In the genomic region with DNA sequence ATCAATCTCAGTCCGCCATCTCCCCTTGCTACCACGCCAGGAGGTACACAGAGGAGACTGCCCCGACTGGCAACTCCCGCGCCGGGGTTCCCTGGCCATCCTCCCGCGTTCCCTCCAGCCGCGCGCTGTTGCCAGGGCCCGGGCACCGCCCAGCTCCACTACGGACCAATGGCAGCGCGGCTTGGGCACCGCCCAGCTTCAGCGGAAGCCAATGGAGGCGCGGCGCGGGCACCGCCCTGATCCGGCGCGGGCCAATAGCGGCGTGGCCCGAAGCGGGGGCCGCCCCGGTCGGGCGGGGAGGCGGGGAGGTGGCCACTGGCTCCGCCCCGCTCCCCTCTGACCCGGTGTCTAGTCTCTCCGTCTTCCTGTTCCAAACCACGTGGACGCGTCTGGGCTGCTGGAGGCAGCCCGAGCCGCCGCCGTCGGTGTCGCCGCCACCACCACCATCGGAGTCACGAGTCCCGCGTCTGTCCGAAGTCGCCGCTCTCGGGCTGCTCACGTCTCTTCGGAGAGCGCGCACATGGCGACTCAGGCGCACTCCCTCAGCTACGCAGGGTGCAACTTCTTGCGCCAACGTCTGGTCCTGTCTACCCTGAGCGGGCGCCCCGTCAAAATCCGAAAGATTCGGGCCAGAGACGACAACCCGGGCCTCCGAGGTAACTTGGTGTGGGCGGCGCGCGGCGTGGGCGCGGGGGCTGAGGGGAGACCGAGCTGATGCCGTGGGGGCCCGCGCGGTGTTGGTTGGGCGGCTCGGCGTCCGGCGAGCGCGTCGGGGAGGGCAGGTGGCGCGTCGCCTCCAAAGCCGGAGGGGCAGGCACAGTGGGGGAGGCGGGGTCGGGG, we compare ENCODE assay signal across 1 cellular context.
A peak's percentile ranks its signal among the peaks of the same experiment; 100 is the strongest.
TF ChIP-seq lines count a peak whose summit lies in the region.

A gene with protein sequence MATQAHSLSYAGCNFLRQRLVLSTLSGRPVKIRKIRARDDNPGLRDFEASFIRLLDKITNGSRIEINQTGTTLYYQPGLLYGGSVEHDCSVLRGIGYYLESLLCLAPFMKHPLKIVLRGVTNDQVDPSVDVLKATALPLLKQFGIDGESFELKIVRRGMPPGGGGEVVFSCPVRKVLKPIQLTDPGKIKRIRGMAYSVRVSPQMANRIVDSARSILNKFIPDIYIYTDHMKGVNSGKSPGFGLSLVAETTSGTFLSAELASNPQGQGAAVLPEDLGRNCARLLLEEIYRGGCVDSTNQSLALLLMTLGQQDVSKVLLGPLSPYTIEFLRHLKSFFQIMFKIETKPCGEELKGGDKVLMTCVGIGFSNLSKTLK (plus strand): TSS at position 373 of the 840 bp plus-strand sequence. CDS start 148 bp downstream, at position 521.

TF ChIP-seq in GM12878, 131 proteins besides CTCF, POLR2A, EP300 and RAD21 (continued from another document and continues in another):
- TF ChIP-seq, protein P1, sequence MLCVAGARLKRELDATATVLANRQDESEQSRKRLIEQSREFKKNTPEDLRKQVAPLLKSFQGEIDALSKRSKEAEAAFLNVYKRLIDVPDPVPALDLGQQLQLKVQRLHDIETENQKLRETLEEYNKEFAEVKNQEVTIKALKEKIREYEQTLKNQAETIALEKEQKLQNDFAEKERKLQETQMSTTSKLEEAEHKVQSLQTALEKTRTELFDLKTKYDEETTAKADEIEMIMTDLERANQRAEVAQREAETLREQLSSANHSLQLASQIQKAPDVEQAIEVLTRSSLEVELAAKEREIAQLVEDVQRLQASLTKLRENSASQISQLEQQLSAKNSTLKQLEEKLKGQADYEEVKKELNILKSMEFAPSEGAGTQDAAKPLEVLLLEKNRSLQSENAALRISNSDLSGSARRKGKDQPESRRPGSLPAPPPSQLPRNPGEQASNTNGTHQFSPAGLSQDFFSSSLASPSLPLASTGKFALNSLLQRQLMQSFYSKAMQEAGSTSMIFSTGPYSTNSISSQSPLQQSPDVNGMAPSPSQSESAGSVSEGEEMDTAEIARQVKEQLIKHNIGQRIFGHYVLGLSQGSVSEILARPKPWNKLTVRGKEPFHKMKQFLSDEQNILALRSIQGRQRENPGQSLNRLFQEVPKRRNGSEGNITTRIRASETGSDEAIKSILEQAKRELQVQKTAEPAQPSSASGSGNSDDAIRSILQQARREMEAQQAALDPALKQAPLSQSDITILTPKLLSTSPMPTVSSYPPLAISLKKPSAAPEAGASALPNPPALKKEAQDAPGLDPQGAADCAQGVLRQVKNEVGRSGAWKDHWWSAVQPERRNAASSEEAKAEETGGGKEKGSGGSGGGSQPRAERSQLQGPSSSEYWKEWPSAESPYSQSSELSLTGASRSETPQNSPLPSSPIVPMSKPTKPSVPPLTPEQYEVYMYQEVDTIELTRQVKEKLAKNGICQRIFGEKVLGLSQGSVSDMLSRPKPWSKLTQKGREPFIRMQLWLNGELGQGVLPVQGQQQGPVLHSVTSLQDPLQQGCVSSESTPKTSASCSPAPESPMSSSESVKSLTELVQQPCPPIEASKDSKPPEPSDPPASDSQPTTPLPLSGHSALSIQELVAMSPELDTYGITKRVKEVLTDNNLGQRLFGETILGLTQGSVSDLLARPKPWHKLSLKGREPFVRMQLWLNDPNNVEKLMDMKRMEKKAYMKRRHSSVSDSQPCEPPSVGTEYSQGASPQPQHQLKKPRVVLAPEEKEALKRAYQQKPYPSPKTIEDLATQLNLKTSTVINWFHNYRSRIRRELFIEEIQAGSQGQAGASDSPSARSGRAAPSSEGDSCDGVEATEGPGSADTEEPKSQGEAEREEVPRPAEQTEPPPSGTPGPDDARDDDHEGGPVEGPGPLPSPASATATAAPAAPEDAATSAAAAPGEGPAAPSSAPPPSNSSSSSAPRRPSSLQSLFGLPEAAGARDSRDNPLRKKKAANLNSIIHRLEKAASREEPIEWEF (IDR thresholded peaks at IDR 0.05; ENCODE audit: insufficient replicate concordance, low read depth, low read length), result no peak
- TF ChIP-seq IRF4 (IDR thresholded peaks at IDR 0.05; ENCODE audit: low read depth, low read length), result no peak
- TF ChIP-seq, protein P2, sequence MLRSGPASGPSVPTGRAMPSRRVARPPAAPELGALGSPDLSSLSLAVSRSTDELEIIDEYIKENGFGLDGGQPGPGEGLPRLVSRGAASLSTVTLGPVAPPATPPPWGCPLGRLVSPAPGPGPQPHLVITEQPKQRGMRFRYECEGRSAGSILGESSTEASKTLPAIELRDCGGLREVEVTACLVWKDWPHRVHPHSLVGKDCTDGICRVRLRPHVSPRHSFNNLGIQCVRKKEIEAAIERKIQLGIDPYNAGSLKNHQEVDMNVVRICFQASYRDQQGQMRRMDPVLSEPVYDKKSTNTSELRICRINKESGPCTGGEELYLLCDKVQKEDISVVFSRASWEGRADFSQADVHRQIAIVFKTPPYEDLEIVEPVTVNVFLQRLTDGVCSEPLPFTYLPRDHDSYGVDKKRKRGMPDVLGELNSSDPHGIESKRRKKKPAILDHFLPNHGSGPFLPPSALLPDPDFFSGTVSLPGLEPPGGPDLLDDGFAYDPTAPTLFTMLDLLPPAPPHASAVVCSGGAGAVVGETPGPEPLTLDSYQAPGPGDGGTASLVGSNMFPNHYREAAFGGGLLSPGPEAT (IDR thresholded peaks at IDR 0.05; ENCODE audit: low read depth), result no peak
- TF ChIP-seq CREB1 (IDR thresholded peaks at IDR 0.05; ENCODE audit: low read depth), result peak; percentile 56; the same call in 1 of the 2 replicates
- TF ChIP-seq, protein P3, sequence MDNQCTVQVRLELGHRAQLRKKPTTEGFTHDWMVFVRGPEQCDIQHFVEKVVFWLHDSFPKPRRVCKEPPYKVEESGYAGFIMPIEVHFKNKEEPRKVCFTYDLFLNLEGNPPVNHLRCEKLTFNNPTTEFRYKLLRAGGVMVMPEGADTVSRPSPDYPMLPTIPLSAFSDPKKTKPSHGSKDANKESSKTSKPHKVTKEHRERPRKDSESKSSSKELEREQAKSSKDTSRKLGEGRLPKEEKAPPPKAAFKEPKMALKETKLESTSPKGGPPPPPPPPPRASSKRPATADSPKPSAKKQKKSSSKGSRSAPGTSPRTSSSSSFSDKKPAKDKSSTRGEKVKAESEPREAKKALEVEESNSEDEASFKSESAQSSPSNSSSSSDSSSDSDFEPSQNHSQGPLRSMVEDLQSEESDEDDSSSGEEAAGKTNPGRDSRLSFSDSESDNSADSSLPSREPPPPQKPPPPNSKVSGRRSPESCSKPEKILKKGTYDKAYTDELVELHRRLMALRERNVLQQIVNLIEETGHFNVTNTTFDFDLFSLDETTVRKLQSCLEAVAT (IDR thresholded peaks at IDR 0.05), result no peak
- no peak for TF ChIP-seq CBX5 (IDR thresholded peaks at IDR 0.05; ENCODE audit: low read depth)
- no peak for TF ChIP-seq SPI1 (IDR thresholded peaks at IDR 0.05; ENCODE audit: borderline replicate concordance, insufficient read depth, low read depth, low read length)
- TF ChIP-seq SMAD5 (IDR thresholded peaks at IDR 0.05; ENCODE audit: low read depth), result peak; percentile 61; the same call in 1 of the 2 replicates
- peak; percentile 99 for TF ChIP-seq MXI1 (IDR thresholded peaks at IDR 0.05; ENCODE audit: low read depth, low read length)
- peak; percentile 68 for TF ChIP-seq RAD51 (IDR thresholded peaks at IDR 0.05)
- TF ChIP-seq RUNX3 (IDR thresholded peaks at IDR 0.05; ENCODE audit: low read length), result peak; percentile 19; the same call in 1 of the 2 replicates
- no peak for TF ChIP-seq YBX1 (IDR thresholded peaks at IDR 0.05)
- TF ChIP-seq, protein P4, sequence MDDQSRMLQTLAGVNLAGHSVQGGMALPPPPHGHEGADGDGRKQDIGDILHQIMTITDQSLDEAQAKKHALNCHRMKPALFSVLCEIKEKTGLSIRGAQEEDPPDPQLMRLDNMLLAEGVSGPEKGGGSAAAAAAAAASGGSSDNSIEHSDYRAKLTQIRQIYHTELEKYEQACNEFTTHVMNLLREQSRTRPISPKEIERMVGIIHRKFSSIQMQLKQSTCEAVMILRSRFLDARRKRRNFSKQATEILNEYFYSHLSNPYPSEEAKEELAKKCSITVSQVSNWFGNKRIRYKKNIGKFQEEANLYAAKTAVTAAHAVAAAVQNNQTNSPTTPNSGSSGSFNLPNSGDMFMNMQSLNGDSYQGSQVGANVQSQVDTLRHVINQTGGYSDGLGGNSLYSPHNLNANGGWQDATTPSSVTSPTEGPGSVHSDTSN (IDR thresholded peaks at IDR 0.05; ENCODE audit: insufficient replicate concordance, low read depth, low read length), result no peak
- 0 out of 2 replicates have a peak, but pooled peaks have one; percentile 24 for TF ChIP-seq EED (IDR thresholded peaks at IDR 0.05; ENCODE audit: low read depth)
- TF ChIP-seq ZNF217 (IDR thresholded peaks at IDR 0.05), result 0 out of 2 replicates have a peak, but pooled peaks have one; percentile 45
- TF ChIP-seq, protein P5, sequence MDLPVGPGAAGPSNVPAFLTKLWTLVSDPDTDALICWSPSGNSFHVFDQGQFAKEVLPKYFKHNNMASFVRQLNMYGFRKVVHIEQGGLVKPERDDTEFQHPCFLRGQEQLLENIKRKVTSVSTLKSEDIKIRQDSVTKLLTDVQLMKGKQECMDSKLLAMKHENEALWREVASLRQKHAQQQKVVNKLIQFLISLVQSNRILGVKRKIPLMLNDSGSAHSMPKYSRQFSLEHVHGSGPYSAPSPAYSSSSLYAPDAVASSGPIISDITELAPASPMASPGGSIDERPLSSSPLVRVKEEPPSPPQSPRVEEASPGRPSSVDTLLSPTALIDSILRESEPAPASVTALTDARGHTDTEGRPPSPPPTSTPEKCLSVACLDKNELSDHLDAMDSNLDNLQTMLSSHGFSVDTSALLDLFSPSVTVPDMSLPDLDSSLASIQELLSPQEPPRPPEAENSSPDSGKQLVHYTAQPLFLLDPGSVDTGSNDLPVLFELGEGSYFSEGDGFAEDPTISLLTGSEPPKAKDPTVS (IDR thresholded peaks at IDR 0.05; ENCODE audit: low read depth, low read length), result no peak
- TF ChIP-seq STAT1 (conservative IDR thresholded peaks at IDR 0.05), result no peak
- TF ChIP-seq NRF1 (conservative IDR thresholded peaks at IDR 0.05; ENCODE audit: low read depth, low read length), result no peak
- TF ChIP-seq RELA (IDR thresholded peaks at IDR 0.05; ENCODE audit: borderline replicate concordance, partially characterized antibody), result peak; percentile 7
- no peak for TF ChIP-seq ESRRA (IDR thresholded peaks at IDR 0.05; ENCODE audit: low read length)
- peak in 1 of 2 experiments; percentile 27; a peak in 1 of 4 replicates for TF ChIP-seq SRF (IDR thresholded peaks at IDR 0.05; ENCODE audit: low read depth in 2 of 2, low read length in 2 of 2)
- TF ChIP-seq SREBF2 (IDR thresholded peaks at IDR 0.05; ENCODE audit: low read length), result no peak
- TF ChIP-seq, protein P6, sequence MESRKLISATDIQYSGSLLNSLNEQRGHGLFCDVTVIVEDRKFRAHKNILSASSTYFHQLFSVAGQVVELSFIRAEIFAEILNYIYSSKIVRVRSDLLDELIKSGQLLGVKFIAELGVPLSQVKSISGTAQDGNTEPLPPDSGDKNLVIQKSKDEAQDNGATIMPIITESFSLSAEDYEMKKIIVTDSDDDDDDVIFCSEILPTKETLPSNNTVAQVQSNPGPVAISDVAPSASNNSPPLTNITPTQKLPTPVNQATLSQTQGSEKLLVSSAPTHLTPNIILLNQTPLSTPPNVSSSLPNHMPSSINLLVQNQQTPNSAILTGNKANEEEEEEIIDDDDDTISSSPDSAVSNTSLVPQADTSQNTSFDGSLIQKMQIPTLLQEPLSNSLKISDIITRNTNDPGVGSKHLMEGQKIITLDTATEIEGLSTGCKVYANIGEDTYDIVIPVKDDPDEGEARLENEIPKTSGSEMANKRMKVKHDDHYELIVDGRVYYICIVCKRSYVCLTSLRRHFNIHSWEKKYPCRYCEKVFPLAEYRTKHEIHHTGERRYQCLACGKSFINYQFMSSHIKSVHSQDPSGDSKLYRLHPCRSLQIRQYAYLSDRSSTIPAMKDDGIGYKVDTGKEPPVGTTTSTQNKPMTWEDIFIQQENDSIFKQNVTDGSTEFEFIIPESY (IDR thresholded peaks at IDR 0.05), result 0 out of 2 replicates have a peak, but pooled peaks have one; percentile 39
- TF ChIP-seq, protein P7, sequence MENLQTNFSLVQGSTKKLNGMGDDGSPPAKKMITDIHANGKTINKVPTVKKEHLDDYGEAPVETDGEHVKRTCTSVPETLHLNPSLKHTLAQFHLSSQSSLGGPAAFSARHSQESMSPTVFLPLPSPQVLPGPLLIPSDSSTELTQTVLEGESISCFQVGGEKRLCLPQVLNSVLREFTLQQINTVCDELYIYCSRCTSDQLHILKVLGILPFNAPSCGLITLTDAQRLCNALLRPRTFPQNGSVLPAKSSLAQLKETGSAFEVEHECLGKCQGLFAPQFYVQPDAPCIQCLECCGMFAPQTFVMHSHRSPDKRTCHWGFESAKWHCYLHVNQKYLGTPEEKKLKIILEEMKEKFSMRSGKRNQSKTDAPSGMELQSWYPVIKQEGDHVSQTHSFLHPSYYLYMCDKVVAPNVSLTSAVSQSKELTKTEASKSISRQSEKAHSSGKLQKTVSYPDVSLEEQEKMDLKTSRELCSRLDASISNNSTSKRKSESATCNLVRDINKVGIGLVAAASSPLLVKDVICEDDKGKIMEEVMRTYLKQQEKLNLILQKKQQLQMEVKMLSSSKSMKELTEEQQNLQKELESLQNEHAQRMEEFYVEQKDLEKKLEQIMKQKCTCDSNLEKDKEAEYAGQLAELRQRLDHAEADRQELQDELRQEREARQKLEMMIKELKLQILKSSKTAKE (IDR thresholded peaks at IDR 0.05; ENCODE audit: low read depth, poor library complexity, severe bottlenecking), result no peak
- TF ChIP-seq, protein P8, sequence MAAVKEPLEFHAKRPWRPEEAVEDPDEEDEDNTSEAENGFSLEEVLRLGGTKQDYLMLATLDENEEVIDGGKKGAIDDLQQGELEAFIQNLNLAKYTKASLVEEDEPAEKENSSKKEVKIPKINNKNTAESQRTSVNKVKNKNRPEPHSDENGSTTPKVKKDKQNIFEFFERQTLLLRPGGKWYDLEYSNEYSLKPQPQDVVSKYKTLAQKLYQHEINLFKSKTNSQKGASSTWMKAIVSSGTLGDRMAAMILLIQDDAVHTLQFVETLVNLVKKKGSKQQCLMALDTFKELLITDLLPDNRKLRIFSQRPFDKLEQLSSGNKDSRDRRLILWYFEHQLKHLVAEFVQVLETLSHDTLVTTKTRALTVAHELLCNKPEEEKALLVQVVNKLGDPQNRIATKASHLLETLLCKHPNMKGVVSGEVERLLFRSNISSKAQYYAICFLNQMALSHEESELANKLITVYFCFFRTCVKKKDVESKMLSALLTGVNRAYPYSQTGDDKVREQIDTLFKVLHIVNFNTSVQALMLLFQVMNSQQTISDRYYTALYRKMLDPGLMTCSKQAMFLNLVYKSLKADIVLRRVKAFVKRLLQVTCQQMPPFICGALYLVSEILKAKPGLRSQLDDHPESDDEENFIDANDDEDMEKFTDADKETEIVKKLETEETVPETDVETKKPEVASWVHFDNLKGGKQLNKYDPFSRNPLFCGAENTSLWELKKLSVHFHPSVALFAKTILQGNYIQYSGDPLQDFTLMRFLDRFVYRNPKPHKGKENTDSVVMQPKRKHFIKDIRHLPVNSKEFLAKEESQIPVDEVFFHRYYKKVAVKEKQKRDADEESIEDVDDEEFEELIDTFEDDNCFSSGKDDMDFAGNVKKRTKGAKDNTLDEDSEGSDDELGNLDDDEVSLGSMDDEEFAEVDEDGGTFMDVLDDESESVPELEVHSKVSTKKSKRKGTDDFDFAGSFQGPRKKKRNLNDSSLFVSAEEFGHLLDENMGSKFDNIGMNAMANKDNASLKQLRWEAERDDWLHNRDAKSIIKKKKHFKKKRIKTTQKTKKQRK (IDR thresholded peaks at IDR 0.05; ENCODE audit: low read depth, low read length), result no peak
- 0 out of 4 replicates have a peak, but pooled peaks of 1 of the 2 experiments have one; percentile 44 for TF ChIP-seq CEBPB (IDR thresholded peaks at IDR 0.05; ENCODE audit: borderline replicate concordance in 1 of 2, low read depth in 2 of 2, low read length in 2 of 2)
- no peak for TF ChIP-seq ZZZ3 (IDR thresholded peaks at IDR 0.05; ENCODE audit: control insufficient read depth, insufficient read length, low read depth)
- no peak for TF ChIP-seq MTA3 (IDR thresholded peaks at IDR 0.05; ENCODE audit: borderline replicate concordance, low read length)
- peak; percentile 81 for TF ChIP-seq DPF2 (IDR thresholded peaks at IDR 0.05)
- no peak for TF ChIP-seq NFXL1 (IDR thresholded peaks at IDR 0.05; ENCODE audit: borderline replicate concordance)
- no peak for TF ChIP-seq SUPT20H (IDR thresholded peaks at IDR 0.05; ENCODE audit: borderline replicate concordance, control insufficient read depth, low read depth, low read length)
- TF ChIP-seq RB1 (IDR thresholded peaks at IDR 0.05; ENCODE audit: borderline replicate concordance), result peak; percentile 77; the same call in 1 of the 2 replicates
